Comparison of ENCODE assay signal across 8 cellular contexts in genomic region chr4:146522098-146522861, GRCh38. TPM values are rescaled to one million over a fixed set of nuclear protein-coding genes. Genes with fewer than 3 reads are reported as not detected.
A peak's percentile ranks its signal among the peaks of the same experiment; 100 is the strongest.
DNase-seq lines count a peak whose midpoint lies in the region; ATAC-seq and TF ChIP-seq lines count a peak whose summit lies in the region.

No MANE protein-coding gene starts in this region.

- H3K9me2 ChIP-seq in PC-3 (replicated peaks; ENCODE audit: low read length) = no peaks in the 10 kb centered on the region

- TF ChIP-seq POLR2A in esophagus squamous epithelium (IDR thresholded peaks at IDR 0.05) = peak in 2 of 4 donors; percentile 58 to 79

- CTCF ChIA-PET in PC-3 (lab: Charles Lee) = no interaction called here

- H3K4me1 ChIP-seq in PC-3 (ENCODE audit: insufficient read depth, low read length) (peaks cover 15% of the 10 kb centered on the region; the same call in 1 of the 2 replicates), esophagus squamous epithelium (peaks cover 12 to 41% (median 20%) of the 10 kb centered on the region in 3 donors), muscle layer of duodenum (ENCODE audit: control insufficient read depth in 1 of 2, insufficient read depth in 2 of 2, low read length in 2 of 2) (peaks cover 6 to 14% of the 10 kb centered on the region in 2 donors)

- intact Hi-C loops in PC-3 (cut with micrococcal nuclease) (loop anchor here (10.0 kb wide), 1 partner anchor 393 kb away; no protein-coding TSS in a partner anchor), esophagus squamous epithelium (cut with DNase I) (no loop called here)

- H3K79me2 ChIP-seq in PC-3 (ENCODE audit: low read length) = peaks cover 38% of the 10 kb centered on the region

- H3K9me3 ChIP-seq in PC-3 (ENCODE audit: low read length) (no peaks in the 10 kb centered on the region), esophagus squamous epithelium (no peaks in the 10 kb centered on the region), muscle layer of duodenum (ENCODE audit: control insufficient read depth in 1 of 2, low read length in 2 of 2) (no peaks in the 10 kb centered on the region)

- H3K36me3 Mint-ChIP-seq in activated T-cell treated with anti-CD3 and anti-CD28 coated beads, Interleukin-2, amount 50 U/mL, for 24 hours (ENCODE audit: low read depth) = no peaks in the 10 kb centered on the region

- H3K36me3 ChIP-seq in PC-3 (ENCODE audit: low read depth, low read length) = no peaks in the 10 kb centered on the region
- H3K36me3 ChIP-seq in esophagus squamous epithelium = peaks cover 0 to 3% (median 0%) of the 10 kb centered on the region in 3 donors
- H3K36me3 ChIP-seq in muscle layer of duodenum (ENCODE audit: control insufficient read depth in 1 of 2, insufficient read depth in 2 of 2, low read length in 2 of 2) = no peaks in the 10 kb centered on the region

- TF ChIP-seq CTCF in PC-3 (conservative IDR thresholded peaks at IDR 0.05; ENCODE audit: low read depth, low read length) (no peak), esophagus squamous epithelium (IDR thresholded peaks at IDR 0.05) (no peak)

- H3K27ac Mint-ChIP-seq in activated T-cell treated with anti-CD3 and anti-CD28 coated beads, Interleukin-2, amount 50 U/mL, for 24 hours = no peak overlapping the region

- no peaks in the 10 kb centered on the region for H3K9me3 Mint-ChIP-seq in activated T-cell treated with anti-CD3 and anti-CD28 coated beads, Interleukin-2, amount 50 U/mL, for 24 hours

- ATAC-seq in GM21447 (IDR thresholded peaks at IDR 0.05; ENCODE audit: unreplicated experiment) (peak; percentile 78), PC-3 (peak; percentile 77)

- H3K4me3 Mint-ChIP-seq in activated T-cell treated with anti-CD3 and anti-CD28 coated beads, Interleukin-2, amount 50 U/mL, for 24 hours = no peak overlapping the region

- peak overlapping the region; percentile 85 for H3K9ac ChIP-seq in PC-3 (ENCODE audit: low read length)

- H2AFZ ChIP-seq in PC-3 (ENCODE audit: low read length) = peak overlapping the region; percentile 100

- H4K20me1 ChIP-seq in PC-3 (ENCODE audit: low read length) = no peaks in the 10 kb centered on the region

- H3F3A ChIP-seq in PC-3 (ENCODE audit: low read length, unreplicated experiment) = no peaks in the 10 kb centered on the region

- H3K4me2 ChIP-seq in PC-3 (ENCODE audit: low read length) = peak overlapping the region; percentile 94

- H3K27me3 ChIP-seq in PC-3 (ENCODE audit: low read length) = no peaks in the 10 kb centered on the region
- H3K27me3 ChIP-seq in esophagus squamous epithelium = no peaks in the 10 kb centered on the region
- no peaks in the 10 kb centered on the region for H3K27me3 ChIP-seq in muscle layer of duodenum (ENCODE audit: low read depth, low read length)

- H3K27me3 Mint-ChIP-seq in activated T-cell treated with anti-CD3 and anti-CD28 coated beads, Interleukin-2, amount 50 U/mL, for 24 hours = no peaks in the 10 kb centered on the region

- WGBS in esophagus squamous epithelium, 2 donors = 0% methylated on average over 9 of the region's 62 CpGs; no CpG with 5 or more reads in 1 of the 2 donors

- peaks cover 30% of the 10 kb centered on the region for H3K4me1 Mint-ChIP-seq in activated T-cell treated with anti-CD3 and anti-CD28 coated beads, Interleukin-2, amount 50 U/mL, for 24 hours (ENCODE audit: low read depth)

- TSS peak; percentile 61 for BruUV-seq in PC-3 (replicated peaks; lab: Mats Ljungman, UMichigan)

- peak; percentile 35 for DNase-seq in DMS 273 treated with DMSO at 0.1 percent for 48 hours (lab: John Stamatoyannopoulos, UW)
- peak; percentile 1 to 86 (median 72) for DNase-seq in HUDEP-2 (lab: John Stamatoyannopoulos, UW; ENCODE audit: unreplicated experiment in 76 of 76)
- DNase-seq in PC-3 = peak; percentile 85
- DNase-seq in activated T-cell treated with anti-CD3 and anti-CD28 coated beads, Interleukin-2, amount 50 U/mL, for 24 hours = peak; percentile 90
- peak; percentile 16 for DNase-seq in esophagus squamous epithelium (lab: John Stamatoyannopoulos, UW)
- DNase-seq in stimulated activated CD8-positive, alpha-beta memory T cell treated with anti-CD3 and anti-CD28 coated beads, Interleukin-7, amount 100 ng/mL, for 24 hours (ENCODE audit: low read depth) = peak; percentile 72

- H3K27ac ChIP-seq in PC-3 (ENCODE audit: low read length) (no peak overlapping the region), esophagus squamous epithelium (peak overlapping the region; percentile 77 to 94 (median 92)), muscle layer of duodenum (ENCODE audit: low read length) (peak overlapping the region; percentile 96)

- H3K4me3 ChIP-seq in PC-3 (ENCODE audit: low read length) (peak overlapping the region; percentile 93), esophagus squamous epithelium (peak overlapping the region; percentile 87 to 96 (median 92)), muscle layer of duodenum (ENCODE audit: low read depth in 1 of 2, low read length in 2 of 2) (peak overlapping the region; percentile 93 to 94)

- POLR2A ChIA-PET in PC-3 (lab: Charles Lee; ENCODE audit: unreplicated experiment) = interaction anchor here (0.5 to 0.7 kb wide), 2 partner anchors 51 to 134 kb away, joined by 3 read pairs; no protein-coding TSS in a partner anchor

RNA-seq across cellular contexts. Expression of gene SLC10A7, which starts 0.5 kb away (rescaled TPM):
- total RNA-seq in PC-3 (2014; rRNA removed) = 9.1 and 9.5 TPM in 2 replicates
- total RNA-seq in esophagus squamous epithelium = 10 to 100 TPM in 3 of 4 donors, 1 to 10 TPM in 1; 9.7 to 23.5 (median 13.5) TPM

Comparison
In these comparisons a context has a peak if more than half of its experiments do, and no peak if none do; other contexts are left out.
1. DNase-seq: peak in every context shown above with its lines; median percentile 90 in activated T-cell treated with anti-CD3 and anti-CD28 coated beads, Interleukin-2, amount 50 U/mL, for 24 hours; 85 in PC-3; 72 in HUDEP-2; 72 in stimulated activated CD8-positive, alpha-beta memory T cell treated with anti-CD3 and anti-CD28 coated beads, Interleukin-7, amount 100 ng/mL, for 24 hours; 35 in DMS 273 treated with DMSO at 0.1 percent for 48 hours; 16 in esophagus squamous epithelium.